Comparison of ENCODE assay signal across 8 cellular contexts in the genomic region with DNA sequence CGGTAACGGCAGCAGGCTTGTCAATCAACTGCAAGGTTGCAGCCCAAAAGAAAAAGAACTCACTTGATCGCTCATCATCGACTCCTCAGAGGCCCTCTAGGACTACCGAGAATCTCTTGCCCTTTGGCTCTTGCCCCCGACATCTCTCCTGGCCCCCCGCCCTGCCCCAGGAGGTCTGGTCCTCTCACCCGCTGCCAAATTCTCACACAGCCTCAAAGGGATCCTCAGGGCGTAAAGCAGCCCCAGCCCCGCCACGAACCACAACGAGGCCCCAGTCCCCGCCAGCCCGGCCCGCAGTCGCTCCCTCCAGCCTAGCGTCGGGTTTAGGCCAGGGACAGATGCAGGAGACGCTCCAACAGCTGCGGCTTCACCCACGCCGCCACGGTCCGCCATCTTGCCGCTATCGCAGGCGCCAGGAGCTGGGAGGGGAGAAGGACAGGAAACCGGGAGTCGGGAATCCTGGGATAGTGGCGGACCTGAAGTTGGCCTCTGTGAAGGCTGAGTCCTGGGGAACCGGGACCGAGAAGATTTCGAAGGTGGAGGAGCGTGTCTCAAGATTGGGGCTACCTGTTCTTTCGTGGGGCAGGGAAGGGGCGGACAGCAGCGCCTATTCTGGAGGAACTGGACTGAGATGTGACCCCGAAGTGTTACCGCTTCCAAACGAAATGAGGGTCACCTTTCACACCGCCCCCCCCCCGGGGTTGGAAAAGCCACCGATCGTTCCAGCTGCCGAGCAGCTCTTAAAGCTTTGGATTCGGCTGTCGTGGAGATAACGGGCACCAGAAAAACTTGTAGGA. TPM values are rescaled to one million over a fixed set of nuclear protein-coding genes. Genes with fewer than 3 reads are reported as not detected.
A peak's percentile ranks its signal among the peaks of the same experiment; 100 is the strongest.
DNase-seq lines count a peak whose midpoint lies in the region; ATAC-seq and TF ChIP-seq lines count a peak whose summit lies in the region.

A gene with protein sequence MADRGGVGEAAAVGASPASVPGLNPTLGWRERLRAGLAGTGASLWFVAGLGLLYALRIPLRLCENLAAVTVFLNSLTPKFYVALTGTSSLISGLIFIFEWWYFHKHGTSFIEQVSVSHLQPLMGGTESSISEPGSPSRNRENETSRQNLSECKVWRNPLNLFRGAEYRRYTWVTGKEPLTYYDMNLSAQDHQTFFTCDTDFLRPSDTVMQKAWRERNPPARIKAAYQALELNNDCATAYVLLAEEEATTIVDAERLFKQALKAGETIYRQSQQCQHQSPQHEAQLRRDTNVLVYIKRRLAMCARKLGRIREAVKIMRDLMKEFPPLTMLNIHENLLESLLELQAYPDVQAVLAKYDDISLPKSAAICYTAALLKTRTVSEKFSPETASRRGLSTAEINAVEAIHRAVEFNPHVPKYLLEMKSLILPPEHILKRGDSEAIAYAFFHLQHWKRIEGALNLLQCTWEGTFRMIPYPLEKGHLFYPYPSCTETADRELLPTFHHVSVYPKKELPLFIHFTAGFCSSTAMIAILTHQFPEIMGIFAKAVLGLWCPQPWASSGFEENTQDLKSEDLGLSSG (minus strand): TSS at position 421 of the 797 bp plus-strand sequence. CDS start 28 bp downstream, at position 393.

- peak within 1 kb of the TSS; percentile 99 for H3K4me3 Mint-ChIP-seq in activated T-cell treated with anti-CD3 and anti-CD28 coated beads, Interleukin-2, amount 50 U/mL, for 72 hours

- H3K4me1 Mint-ChIP-seq in activated T-cell treated with anti-CD3 and anti-CD28 coated beads, Interleukin-2, amount 50 U/mL, for 72 hours (ENCODE audit: low read depth), result peaks cover 52% of the 10 kb centered on the region

- DNase-seq in DMS53 treated with DMSO at 0.1 percent for 48 hours (lab: John Stamatoyannopoulos, UW; ENCODE audit: unreplicated experiment), result peak; percentile 80
- peak; percentile 71 to 72 for DNase-seq in activated T-cell treated with anti-CD3 and anti-CD28 coated beads, Interleukin-2, amount 50 U/mL, for 72 hours
- peak; percentile 18 to 19 for DNase-seq in stimulated activated CD8-positive, alpha-beta memory T cell treated with anti-CD3 and anti-CD28 coated beads, Interleukin-4, amount 100 ng/mL, for 4 hours (ENCODE audit: low read depth in 2 of 2, low spot score in 1 of 2)

- H3K27me3 ChIP-seq in OCI-LY3 (ENCODE audit: low read depth, low read length) (no peaks in the 10 kb centered on the region), esophagus (ENCODE audit: control insufficient read depth in 1 of 2, insufficient read depth in 2 of 2, low read length in 2 of 2) (no peaks in the 10 kb centered on the region), mucosa of rectum (ENCODE audit: control insufficient read depth in 2 of 2, insufficient read depth in 2 of 2, low read length in 2 of 2) (no peaks in the 10 kb centered on the region)

- H3K9me3 ChIP-seq in OCI-LY3 (ENCODE audit: insufficient read depth, low read length) (no peaks in the 10 kb centered on the region), esophagus (ENCODE audit: control insufficient read depth in 2 of 2, insufficient read depth in 1 of 2, low read depth in 1 of 2, low read length in 1 of 2) (no peaks in the 10 kb centered on the region), mucosa of rectum (ENCODE audit: control insufficient read depth in 2 of 2, low read length in 2 of 2) (no peaks in the 10 kb centered on the region)

- H3K27ac ChIP-seq in OCI-LY3 (ENCODE audit: low read length), result peak within 1 kb of the TSS; percentile 92
- peak within 1 kb of the TSS; percentile 97 to 99 for H3K27ac ChIP-seq in esophagus (ENCODE audit: low read depth in 2 of 2, low read length in 1 of 2)
- peak within 1 kb of the TSS; percentile 100 for H3K27ac ChIP-seq in mucosa of rectum (ENCODE audit: low read depth in 2 of 2, low read length in 2 of 2)

- peak within 1 kb of the TSS; percentile 99 for H3K27ac Mint-ChIP-seq in activated T-cell treated with anti-CD3 and anti-CD28 coated beads, Interleukin-2, amount 50 U/mL, for 72 hours

- peaks cover 16% of the 10 kb centered on the region for H4K20me1 ChIP-seq in OCI-LY3 (ENCODE audit: insufficient read depth, low read length)

- no peak for TF ChIP-seq CTCF in OCI-LY3 (IDR thresholded peaks at IDR 0.05; ENCODE audit: low read depth, low read length)

- H3K9ac ChIP-seq in OCI-LY3 (ENCODE audit: low read length) (peak within 1 kb of the TSS; percentile 99), mucosa of rectum (ENCODE audit: low read depth in 1 of 2, low read length in 2 of 2) (peak within 1 kb of the TSS; percentile 100)

- H3K4me1 ChIP-seq in OCI-LY3 (ENCODE audit: low read length) (peaks cover 18% of the 10 kb centered on the region), esophagus (ENCODE audit: control insufficient read depth in 2 of 2, insufficient read depth in 2 of 2, low read length in 1 of 2) (peaks cover 0 to 2% of the 10 kb centered on the region in 2 donors), mucosa of rectum (ENCODE audit: control insufficient read depth in 2 of 2, insufficient read depth in 2 of 2, low read length in 2 of 2) (peaks cover 10 to 13% of the 10 kb centered on the region in 2 donors)

- H3K36me3 ChIP-seq in OCI-LY3 (replicated peaks; ENCODE audit: low read depth, low read length) (no peaks in the 10 kb centered on the region), esophagus (ENCODE audit: control insufficient read depth in 2 of 2, insufficient read depth in 2 of 2, low read length in 1 of 2) (no peaks in the 10 kb centered on the region), mucosa of rectum (ENCODE audit: control insufficient read depth in 2 of 2, insufficient read depth in 2 of 2, low read length in 2 of 2) (peaks cover 0 to 2% of the 10 kb centered on the region in 2 donors)

- peak within 1 kb of the TSS; percentile 99 for H3K4me2 ChIP-seq in OCI-LY3 (ENCODE audit: low read length)

- H3K4me3 ChIP-seq in OCI-LY3 (ENCODE audit: low read length) (peak within 1 kb of the TSS; percentile 98), esophagus (ENCODE audit: low read depth in 1 of 2, low read length in 2 of 2) (peak within 1 kb of the TSS; percentile 72 to 92), mucosa of rectum (ENCODE audit: low read length in 2 of 2) (peak within 1 kb of the TSS; percentile 88 to 99)

- no peaks in the 10 kb centered on the region for H3K27me3 Mint-ChIP-seq in activated T-cell treated with anti-CD3 and anti-CD28 coated beads, Interleukin-2, amount 50 U/mL, for 72 hours (ENCODE audit: low read depth)

- peaks cover 10 to 19% of the 10 kb centered on the region in 2 donors for H3K36me3 Mint-ChIP-seq in activated T-cell treated with anti-CD3 and anti-CD28 coated beads, Interleukin-2, amount 50 U/mL, for 72 hours (ENCODE audit: insufficient read depth in 2 of 2)

- H2AFZ ChIP-seq in OCI-LY3 (ENCODE audit: low read depth, low read length), result peak within 1 kb of the TSS; percentile 89

- H3K79me2 ChIP-seq in OCI-LY3 (ENCODE audit: low read length), result peaks cover 49% of the 10 kb centered on the region

- WGBS in esophagus, 2 donors, result 0% methylated on average over 48 of the region's 48 CpGs

- ATAC-seq in HG03439 (IDR thresholded peaks at IDR 0.05; ENCODE audit: unreplicated experiment), result peak; percentile 19
- ATAC-seq in activated T-cell treated with anti-CD3 and anti-CD28 coated beads, Interleukin-2, amount 50 U/mL, for 72 hours (replicated peaks in 1 of 2), result peak; percentile 33 to 35
- ATAC-seq in HG03108 (IDR thresholded peaks at IDR 0.05; ENCODE audit: unreplicated experiment), result no peak

- H3K9me3 Mint-ChIP-seq in activated T-cell treated with anti-CD3 and anti-CD28 coated beads, Interleukin-2, amount 50 U/mL, for 72 hours, result no peaks in the 10 kb centered on the region

RNA-seq across cellular contexts. Expression of the gene that starts here (rescaled TPM):
- total RNA-seq in activated T-cell treated with anti-CD3 and anti-CD28 coated beads, Interleukin-2, amount 50 U/mL, for 72 hours, result 10 to 100 TPM; 17.4 to 18.6 TPM
- polyA plus RNA-seq in esophagus, result 10 to 100 TPM in 1 of 2 donors, 1 to 10 TPM in 1; 8.9 to 12.0 TPM

Comparison
In these comparisons a context has a peak if more than half of its experiments do, and no peak if none do; other contexts are left out.
1. DNase-seq: peak in every context shown above with its lines; median percentile 80 in DMS53 treated with DMSO at 0.1 percent for 48 hours; 72 in activated T-cell treated with anti-CD3 and anti-CD28 coated beads, Interleukin-2, amount 50 U/mL, for 72 hours; 18 in stimulated activated CD8-positive, alpha-beta memory T cell treated with anti-CD3 and anti-CD28 coated beads, Interleukin-4, amount 100 ng/mL, for 4 hours.